In the genomic region with DNA sequence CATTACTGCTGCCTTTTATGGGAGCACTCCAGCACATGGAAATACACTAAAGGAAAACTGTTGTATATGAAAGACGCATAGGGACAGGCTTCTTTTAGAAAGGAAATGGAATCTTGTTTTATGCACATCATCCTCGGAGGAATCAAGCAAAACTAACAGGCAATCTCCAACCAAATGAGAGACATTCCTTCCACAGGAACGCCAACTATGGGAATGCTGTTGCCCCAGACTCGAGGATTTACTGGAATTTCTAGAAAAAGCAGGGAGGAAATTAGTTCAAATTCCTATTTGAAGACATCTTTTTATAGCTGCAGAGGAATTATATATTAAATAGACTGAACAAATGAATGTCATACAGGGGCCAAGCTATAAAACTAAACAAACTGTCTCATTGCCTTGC, we compare ENCODE assay signal across 1 cellular context.
TF ChIP-seq lines count a peak whose summit lies in the region.

No MANE protein-coding gene starts in this region.

TF ChIP-seq in IMR-90, 13 proteins besides CTCF, POLR2A, EP300 and RAD21:
- no peak for TF ChIP-seq SMC3 (IDR thresholded peaks at IDR 0.05; ENCODE audit: low read depth, low read length)
- TF ChIP-seq CHD1 (IDR thresholded peaks at IDR 0.05; ENCODE audit: low read depth, low read length) = no peak
- no peak for TF ChIP-seq MAZ (IDR thresholded peaks at IDR 0.05; ENCODE audit: borderline replicate concordance, low read depth, low read length)
